ENCODE assay signal across 24 cellular contexts in the genomic region with DNA sequence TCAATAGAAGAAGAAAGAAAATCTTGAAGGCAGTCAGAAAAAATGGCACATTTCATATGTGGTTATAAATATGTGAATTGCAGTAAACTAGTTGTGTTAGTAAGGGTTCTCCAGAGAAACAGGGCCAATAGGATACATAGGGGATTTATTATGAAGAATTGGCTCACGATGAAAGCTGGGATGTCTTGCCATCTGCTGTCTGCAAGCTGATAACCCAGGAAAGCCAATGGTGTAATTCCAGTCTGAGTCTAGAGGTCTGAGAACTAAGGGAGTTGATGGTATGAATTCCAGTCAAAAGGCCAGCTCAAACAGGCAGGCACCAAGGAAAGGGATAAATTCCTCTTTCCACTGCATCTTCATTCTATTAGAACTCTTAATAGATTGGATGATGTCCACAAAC.
"Had no signal": no experiment of that assay in that cellular context is flagged by ENCODE, and none has a peak within 500 bp of the region (broad histone marks: within the 10 kb centered on the region; RNA-seq: fewer than 3 reads in every experiment).

No MANE protein-coding gene starts in this region.

- DNase-seq: activated B cell treated with CpG ODN at 0.5 μM for 24 hours; activated CD4-positive, alpha-beta T cell treated with anti-CD3 and anti-CD28 coated beads for 1 hour; activated CD4-positive, alpha-beta T cell treated with anti-CD3 and anti-CD28 coated beads, Interleukin-2, amount 10 ng/mL, durations not matched to agents 24 days and 14 days; activated CD4-positive, alpha-beta T cell treated with anti-CD3 and anti-CD28 coated beads, Interleukin-2, amount 50 U/mL, for 48 hours; activated CD8-positive, alpha-beta memory T cell treated with anti-CD3 and anti-CD28 coated beads, Interleukin-2, amount 10 ng/mL, durations not matched to agents 7 days and 5 days; activated effector memory CD4-positive, alpha-beta T cell treated with anti-CD3 and anti-CD28 coated beads, Interleukin-2, amount 50 U/mL, for 16 hours; activated naive CD4-positive, alpha-beta T cell treated with Interleukin-2 at 50 U/mL for 16 hours; activated naive CD8-positive, alpha-beta T cell treated with anti-CD3 and anti-CD28 coated beads, Interleukin-2, amount 50 U/mL, for 24 hours; activated T-cell treated with anti-CD3 and anti-CD28 coated beads, Interleukin-2, amount 50 U/mL, for 24 hours; amniotic stem cell; body of pancreas; central memory CD4-positive, alpha-beta T cell; Kasumi-1; KBM-7; NCI-H1092; NCI-H1417; NCI-H2029 treated with DMSO at 0.1 percent for 48 hours; NCI-H2227 treated with DMSO at 0.1 percent for 48 hours; NCI-H510A; NCI-H748 treated with DMSO at 0.1 percent for 48 hours; SIG-M5; T-cell; T-helper 2 cell; T1000 had no signal
